Comparison of ENCODE assay signal across 6 cellular contexts in the genomic region with DNA sequence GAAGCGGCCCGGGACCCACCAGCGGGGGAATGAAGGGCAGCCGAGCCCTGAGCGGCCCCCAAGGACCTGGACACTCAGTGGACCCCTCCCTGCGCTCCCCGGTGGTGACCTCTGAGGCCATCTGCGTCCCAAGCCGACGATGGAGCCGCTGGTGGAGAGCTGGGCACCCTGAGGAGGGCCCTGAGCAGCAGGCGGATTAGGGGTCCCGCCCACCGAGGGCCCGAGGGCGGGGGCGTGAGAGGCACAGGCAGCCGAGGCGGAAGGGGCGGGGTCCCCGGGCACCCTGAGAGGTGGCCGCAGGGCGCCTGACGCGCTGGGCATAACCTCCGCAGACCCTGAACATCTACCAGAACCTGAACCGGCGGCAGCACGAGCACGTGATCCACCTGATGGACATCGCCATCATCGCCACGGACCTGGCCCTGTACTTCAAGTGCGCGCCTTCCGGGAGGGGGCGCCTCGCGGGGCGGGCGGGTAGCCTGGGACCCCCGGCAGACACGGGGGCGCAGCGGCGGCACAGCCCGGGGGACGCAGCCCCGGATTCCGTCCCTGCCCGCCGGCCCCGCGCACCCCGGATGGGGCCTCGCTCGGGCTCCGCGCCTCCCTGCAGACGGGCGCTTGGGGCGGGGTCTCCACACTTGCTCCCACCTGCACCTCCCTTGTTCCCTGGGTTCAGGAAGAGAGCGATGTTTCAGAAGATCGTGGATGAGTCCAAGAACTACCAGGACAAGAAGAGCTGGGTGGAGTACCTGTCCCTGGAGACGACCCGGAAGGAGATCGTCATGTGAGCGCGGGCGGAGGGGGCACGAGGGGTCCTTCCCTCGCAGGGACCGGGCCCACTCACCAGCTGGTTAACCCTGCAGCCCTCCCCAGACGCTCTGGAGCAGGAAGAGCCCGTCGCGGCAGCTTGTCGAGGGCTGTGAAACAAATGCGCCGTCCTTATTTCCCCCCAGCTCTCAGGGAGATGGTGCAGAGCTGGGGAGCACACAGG.
DNase-seq lines count a peak whose midpoint lies in the region; TF ChIP-seq lines count a peak whose summit lies in the region.

No MANE protein-coding gene starts in this region.

- peak overlapping the region; percentile 67 for H3K4me3 ChIP-seq in parathyroid adenoma (ENCODE audit: low read depth, low read length)

- peaks cover 3% of the 10 kb centered on the region for H3K27me3 Mint-ChIP-seq in dendritic cell treated with granulocyte-macrophage colony-stimulating factor and Interleukin-4, amounts not matched to agents 40 ng/mL and 50 ng/mL, for 4 days

- no peaks in the 10 kb centered on the region for H3K9me3 ChIP-seq in parathyroid adenoma (ENCODE audit: control insufficient read depth, low read length)

- H3K4me1 Mint-ChIP-seq in dendritic cell treated with granulocyte-macrophage colony-stimulating factor and Interleukin-4, amounts not matched to agents 40 ng/mL and 50 ng/mL, for 4 days (ENCODE audit: low read depth) = peaks cover 12% of the 10 kb centered on the region

- peak overlapping the region; percentile 70 for H3K4me2 ChIP-seq in parathyroid adenoma (ENCODE audit: low read length)

- no peak overlapping the region for H3K9ac ChIP-seq in parathyroid adenoma

- intact Hi-C loops in dendritic cell treated with granulocyte-macrophage colony-stimulating factor and Interleukin-4, amounts not matched to agents 40 ng/mL and 50 ng/mL, for 4 days (cut with micrococcal nuclease) = no loop called here

- peak; percentile 87 for TF ChIP-seq POLR2A in Raji (IDR thresholded peaks at IDR 0.05; ENCODE audit: insufficient read depth, low read depth, low read length)

- H3K27ac ChIP-seq in parathyroid adenoma = no peak overlapping the region

- H3K9me3 Mint-ChIP-seq in dendritic cell treated with granulocyte-macrophage colony-stimulating factor and Interleukin-4, amounts not matched to agents 40 ng/mL and 50 ng/mL, for 4 days = no peaks in the 10 kb centered on the region

- no peaks in the 10 kb centered on the region for H3K79me2 ChIP-seq in parathyroid adenoma

- no peaks in the 10 kb centered on the region for H3K36me3 ChIP-seq in parathyroid adenoma (ENCODE audit: control insufficient read depth, insufficient read depth, low read length)

- no peaks in the 10 kb centered on the region for H3K36me3 Mint-ChIP-seq in dendritic cell treated with granulocyte-macrophage colony-stimulating factor and Interleukin-4, amounts not matched to agents 40 ng/mL and 50 ng/mL, for 4 days (ENCODE audit: low read depth)

- H3K4me3 Mint-ChIP-seq in dendritic cell treated with granulocyte-macrophage colony-stimulating factor and Interleukin-4, amounts not matched to agents 40 ng/mL and 50 ng/mL, for 4 days = peak overlapping the region; percentile 82

- no peaks in the 10 kb centered on the region for H3K27me3 ChIP-seq in parathyroid adenoma (ENCODE audit: control insufficient read depth, insufficient read depth, low read length)

- peak overlapping the region; percentile 77 for H3K27ac Mint-ChIP-seq in dendritic cell treated with granulocyte-macrophage colony-stimulating factor and Interleukin-4, amounts not matched to agents 40 ng/mL and 50 ng/mL, for 4 days

- no peaks in the 10 kb centered on the region for H3K4me1 ChIP-seq in parathyroid adenoma

- DNase-seq in NCI-H1436 (lab: John Stamatoyannopoulos, UW) (peak; percentile 75), NCI-H1436 treated with DMSO at 0.1 percent for 48 hours (lab: John Stamatoyannopoulos, UW) (no peak), NCI-H2107 treated with DMSO at 0.1 percent for 48 hours (lab: John Stamatoyannopoulos, UW; ENCODE audit: unreplicated experiment) (no peak)

- TF ChIP-seq CTCF in parathyroid adenoma (IDR thresholded peaks at IDR 0.05) = no peak

- H2AFZ ChIP-seq in parathyroid adenoma = peak overlapping the region; percentile 72
